Comparison of ENCODE assay signal across 19 cellular contexts in the genomic region with DNA sequence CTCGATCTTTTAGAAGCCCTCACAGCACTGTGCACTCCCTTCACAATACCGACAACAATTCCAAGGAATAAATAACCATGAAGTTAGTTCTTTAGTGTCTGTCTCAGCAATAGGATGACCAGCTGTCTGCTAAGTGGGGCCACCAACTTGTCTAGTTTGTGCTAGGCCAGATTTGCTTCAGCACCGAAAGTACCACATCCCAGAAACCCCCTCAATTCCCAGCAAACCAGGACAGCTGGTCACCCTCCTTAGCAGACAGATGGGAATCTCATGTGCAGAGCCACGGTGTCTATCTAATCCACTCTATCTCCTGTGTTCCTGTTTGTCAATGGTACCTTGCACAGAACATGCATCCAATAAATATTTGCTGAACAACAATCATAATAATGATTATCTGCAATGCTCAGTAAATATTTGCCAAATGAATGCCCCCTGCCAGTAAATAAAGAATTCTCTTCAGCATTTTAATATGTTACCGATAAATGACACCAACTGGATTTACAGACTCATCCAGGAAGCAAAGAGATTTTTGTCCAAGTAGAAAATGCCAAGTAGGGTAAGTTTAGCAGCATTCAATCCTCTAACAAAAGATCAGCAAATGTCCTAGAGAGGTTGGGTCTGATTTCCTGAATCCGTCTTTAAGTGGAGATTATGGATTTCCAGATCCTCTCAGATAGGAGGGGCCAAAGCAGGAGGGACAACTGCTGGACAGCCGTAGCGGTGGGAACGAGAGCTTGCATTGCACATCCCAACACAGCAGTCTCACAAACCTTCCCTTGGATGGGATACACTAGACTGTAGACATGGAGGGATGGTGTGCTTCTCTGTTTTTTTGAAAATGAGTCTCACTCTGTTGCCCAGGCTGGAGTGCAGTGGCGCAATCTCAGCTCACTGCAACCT. TPM values are rescaled to one million over a fixed set of nuclear protein-coding genes. Genes with fewer than 3 reads are reported as not detected.
DNase-seq lines count a peak whose midpoint lies in the region; ATAC-seq, FAIRE-seq and TF ChIP-seq lines count a peak whose summit lies in the region.
"Had no signal": no experiment of that assay in that cellular context is flagged by ENCODE, and none has a peak within 500 bp of the region (broad histone marks: within the 10 kb centered on the region; RNA-seq: fewer than 3 reads in every experiment).

No MANE protein-coding gene starts in this region.

- H3K27ac ChIP-seq in C4-2B: peak overlapping the region; percentile 38
- no peak overlapping the region for H3K27ac ChIP-seq in astrocyte (ENCODE audit: low read depth, low read length)
- H3K27ac ChIP-seq in neural progenitor cell: no peak overlapping the region
- H3K27ac ChIP-seq: BLaER1 treated with 17β-estradiol and CSF1 and Interleukin-3, amounts not matched to agents 10 nM and 100 nM; KMS-11 had no signal

- H3K4me3 ChIP-seq in astrocyte (ENCODE audit: insufficient read depth, low read depth, low read length) (no peak overlapping the region), neural progenitor cell (no peak overlapping the region)
- H3K4me3 ChIP-seq: BLaER1 treated with 17β-estradiol and CSF1 and Interleukin-3, amounts not matched to agents 10 nM and 100 nM; MG63 had no signal

- H3K27me3 ChIP-seq in astrocyte (ENCODE audit: insufficient read depth, low read length) (no peaks in the 10 kb centered on the region), neural progenitor cell (no peaks in the 10 kb centered on the region)
- H3K27me3 ChIP-seq: BLaER1 treated with 17β-estradiol and CSF1 and Interleukin-3, amounts not matched to agents 10 nM and 100 nM; MG63 had no signal

- no peak overlapping the region for H2AFZ ChIP-seq in astrocyte (ENCODE audit: low read depth, low read length)
- no peak overlapping the region for H2AFZ ChIP-seq in neural progenitor cell (replicated peaks)

- H3K27me3 Mint-ChIP-seq in astrocyte (ENCODE audit: low read depth, unreplicated experiment) (no peaks in the 10 kb centered on the region), neural progenitor cell (ENCODE audit: insufficient read depth, low read depth) (peaks cover 5% of the 10 kb centered on the region)

- DNase-seq in NCI-H2171 (lab: John Stamatoyannopoulos, UW): peak; percentile 10
- no peak for DNase-seq in astrocyte (ENCODE audit: low read depth)
- DNase-seq in neural progenitor cell (ENCODE audit: low spot score): no peak
- no peak for DNase-seq in hippocampal formation (lab: John Stamatoyannopoulos, UW)
- no peak for DNase-seq in globus pallidus (ENCODE audit: low spot score)
- DNase-seq in GOT3 (lab: John Stamatoyannopoulos, UW): no peak
- DNase-seq: 8988T; MG63; NCI-H1092 treated with DMSO at 0.1 percent for 48 hours; NCI-H187 treated with DMSO at 0.1 percent for 48 hours; NCI-H510A treated with DMSO at 0.1 percent for 48 hours; NK-92 treated with Interleukin-12 subunit alpha and Interleukin-12 subunit beta, amount 100 ng/mL, for 24 hours; OCI-M1 had no signal

- H3K9me3 Mint-ChIP-seq in astrocyte (ENCODE audit: unreplicated experiment) (peaks cover 3% of the 10 kb centered on the region), neural progenitor cell (peaks cover 8% of the 10 kb centered on the region)

- TF ChIP-seq CTCF in C4-2B (conservative IDR thresholded peaks at IDR 0.05): no peak
- no peak for TF ChIP-seq CTCF in astrocyte (IDR thresholded peaks at IDR 0.05; ENCODE audit: insufficient read depth, low read depth, low read length)
- no peak for TF ChIP-seq CTCF in neural progenitor cell (IDR thresholded peaks at IDR 0.05)

- H3K4me3 Mint-ChIP-seq in astrocyte (ENCODE audit: unreplicated experiment) (no peak overlapping the region), neural progenitor cell (no peak overlapping the region)

- H3K36me3 ChIP-seq in astrocyte (ENCODE audit: insufficient read depth, low read length) (no peaks in the 10 kb centered on the region), neural progenitor cell (no peaks in the 10 kb centered on the region)
- H3K36me3 ChIP-seq: BLaER1 treated with 17β-estradiol and CSF1 and Interleukin-3, amounts not matched to agents 10 nM and 100 nM; MG63 had no signal

- peaks cover 19% of the 10 kb centered on the region for H3K4me1 Mint-ChIP-seq in astrocyte (ENCODE audit: low read depth, unreplicated experiment)
- H3K4me1 Mint-ChIP-seq in neural progenitor cell: peaks cover 19% of the 10 kb centered on the region

- H3K4me1 ChIP-seq in astrocyte (ENCODE audit: insufficient read depth, low read length) (peaks cover 16% of the 10 kb centered on the region), neural progenitor cell (peaks cover 14% of the 10 kb centered on the region)

- peak overlapping the region; percentile 19 for H3K27ac Mint-ChIP-seq in astrocyte (ENCODE audit: unreplicated experiment)
- peak overlapping the region; percentile 24 for H3K27ac Mint-ChIP-seq in neural progenitor cell

- FAIRE-seq in astrocyte (lab: Jason Lieb, UNC): no peak
- FAIRE-seq: GM18507 had no signal

- H3K9ac ChIP-seq in astrocyte (ENCODE audit: low read length): no peak overlapping the region
- no peak overlapping the region for H3K9ac ChIP-seq in neural progenitor cell
- H3K9ac ChIP-seq: BLaER1 treated with 17β-estradiol and CSF1 and Interleukin-3, amounts not matched to agents 10 nM and 100 nM; KMS-11 had no signal

- H3K79me2 ChIP-seq in astrocyte (ENCODE audit: insufficient read depth, low read length) (no peaks in the 10 kb centered on the region), neural progenitor cell (ENCODE audit: low read depth) (no peaks in the 10 kb centered on the region)

- H3K9me3 ChIP-seq in astrocyte (ENCODE audit: insufficient read depth, low read depth, low read length) (no peaks in the 10 kb centered on the region), neural progenitor cell (ENCODE audit: low read depth) (no peaks in the 10 kb centered on the region)
- H3K9me3 ChIP-seq: MG63 had no signal

- no peak for ATAC-seq in activated CD4-positive, CD25-positive, alpha-beta regulatory T cell treated with anti-CD3 and anti-CD28 coated beads, Interleukin-2, amount 50 U/mL, for 24 hours
- ATAC-seq: HCT116 had no signal

- H4K20me1 ChIP-seq in astrocyte (ENCODE audit: insufficient read depth, low read length) (no peaks in the 10 kb centered on the region), neural progenitor cell (ENCODE audit: low read depth) (no peaks in the 10 kb centered on the region)
- H4K20me1 ChIP-seq: BLaER1 treated with 17β-estradiol and CSF1 and Interleukin-3, amounts not matched to agents 10 nM and 100 nM had no signal

- H3K4me2 ChIP-seq in astrocyte (ENCODE audit: low read length) (no peak overlapping the region), neural progenitor cell (no peak overlapping the region)
- H3K4me2 ChIP-seq: BLaER1 treated with 17β-estradiol and CSF1 and Interleukin-3, amounts not matched to agents 10 nM and 100 nM; KMS-11 had no signal

- H3F3A ChIP-seq in neural progenitor cell (ENCODE audit: low read depth): no peaks in the 10 kb centered on the region

- peaks cover 2% of the 10 kb centered on the region for H3K36me3 Mint-ChIP-seq in astrocyte (ENCODE audit: low read depth, unreplicated experiment)
- H3K36me3 Mint-ChIP-seq in neural progenitor cell: no peaks in the 10 kb centered on the region

RNA-seq across cellular contexts. Expression of a gene that starts 51.9 kb away (rescaled TPM):
- total RNA-seq in astrocyte: 13.5 and 22.7 TPM in 2 replicates
- total RNA-seq in neural progenitor cell (ENCODE audit: low replicate concordance): 2.2 and 3.5 TPM in 2 replicates
